7 cellular contexts compared by ENCODE assay signal in the genomic region with DNA sequence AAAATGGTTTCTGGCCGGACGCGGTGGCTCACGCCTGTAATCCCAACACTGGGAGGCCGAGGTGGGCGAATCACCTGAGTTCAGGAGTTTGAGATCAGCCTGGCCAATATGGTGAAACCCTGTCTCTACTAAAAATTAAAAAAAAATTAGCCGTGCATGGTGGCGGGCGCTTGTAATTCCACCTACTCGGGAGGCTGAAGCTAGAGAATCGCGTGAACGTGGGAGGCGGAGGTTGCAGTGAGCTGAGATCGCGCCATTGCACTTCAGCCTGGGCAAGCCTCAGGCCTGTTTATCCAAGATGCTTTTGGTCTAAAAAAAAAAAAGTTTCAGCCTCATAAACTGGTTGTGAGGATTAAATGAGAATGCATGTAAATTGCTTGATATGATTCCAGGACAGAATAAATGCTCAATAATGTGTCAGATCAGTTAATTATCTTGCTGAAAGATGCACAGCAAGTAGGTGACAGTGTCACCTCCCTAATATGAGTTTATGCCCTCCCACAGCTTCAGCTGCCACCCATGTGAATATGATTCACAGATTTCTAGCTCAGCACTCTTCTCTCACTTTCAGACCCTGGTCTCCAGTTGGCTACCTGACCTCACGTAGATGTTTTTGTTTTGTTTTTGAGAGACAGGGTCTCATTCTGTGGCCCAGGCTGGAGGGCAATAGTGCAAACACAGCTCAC. TPM values are rescaled to one million over a fixed set of nuclear protein-coding genes. Genes with fewer than 3 reads are reported as not detected.
A peak's percentile ranks its signal among the peaks of the same experiment; 100 is the strongest.
DNase-seq lines count a peak whose midpoint lies in the region; ATAC-seq and TF ChIP-seq lines count a peak whose summit lies in the region.

No MANE protein-coding gene starts in this region.

- H3K4me3 ChIP-seq in HAP-1: peak overlapping the region; percentile 53
- peak overlapping the region; percentile 63 for H3K4me3 ChIP-seq in SJCRH30
- peak overlapping the region; percentile 99 for H3K4me3 ChIP-seq in epithelial cell of esophagus (ENCODE audit: low read length)
- H3K4me3 ChIP-seq in gastrocnemius medialis: peak overlapping the region; percentile 71 to 97 (median 90)

- TF ChIP-seq CTCF in epithelial cell of esophagus (IDR thresholded peaks at IDR 0.05; ENCODE audit: insufficient read depth, low read depth, low read length, missing control alignments) (no peak), gastrocnemius medialis (IDR thresholded peaks at IDR 0.05 in 4 of 5, conservative IDR thresholded peaks at IDR 0.05 in 1 of 5) (no peak)

- ATAC-seq in gastrocnemius medialis (no peak), HG03354 (IDR thresholded peaks at IDR 0.05; ENCODE audit: poor library complexity, severe bottlenecking, unreplicated experiment) (no peak)

- peaks cover 2% of the 10 kb centered on the region; the same call in 1 of the 2 replicates for H3K36me3 ChIP-seq in HAP-1 (replicated peaks)
- no peaks in the 10 kb centered on the region; the same call in 1 of the 2 replicates for H3K36me3 ChIP-seq in SJCRH30
- no peaks in the 10 kb centered on the region for H3K36me3 ChIP-seq in gastrocnemius medialis

- in situ Hi-C loops in HAP-1 (cut with MboI; ENCODE audit: low sequenced_read_pairs) (no loop called here), gastrocnemius medialis (cut with MboI; ENCODE audit: low sequenced_read_pairs in 4 of 4) (loop anchor here in 3 of 4 donors (25.0 kb wide), 2 partner anchors 272 to 422 kb away; partner anchors contain the start of genes NARS2 (in 3 of the 3) and GAB2 (in 1 of the 3))

- intact Hi-C loops in gastrocnemius medialis (cut with DNase I; ENCODE audit: low total_unique reads): no loop called here

- H3K4me1 ChIP-seq in HAP-1 (peaks cover 20% of the 10 kb centered on the region), SJCRH30 (no peaks in the 10 kb centered on the region), gastrocnemius medialis (peaks cover 15 to 18% of the 10 kb centered on the region in 2 donors)

- H3K9me3 ChIP-seq in HAP-1 (no peaks in the 10 kb centered on the region), SJCRH30 (replicated peaks) (no peaks in the 10 kb centered on the region), gastrocnemius medialis (no peaks in the 10 kb centered on the region)

- H3K27ac ChIP-seq in SJCRH30 (no peak overlapping the region), gastrocnemius medialis (peak overlapping the region in 1 of 4 donors; percentile 87)

- no peak for TF ChIP-seq POLR2A in gastrocnemius medialis (IDR thresholded peaks at IDR 0.05)

- DNase-seq in HAP-1 (ENCODE audit: low spot score in 2 of 2) (no peak), SJCRH30 (no peak), epithelial cell of esophagus (ENCODE audit: low read depth) (no peak), gastrocnemius medialis (no peak), HT-29 (ENCODE audit: low spot score) (no peak), NOMO-1 treated with DMSO at 0.1 percent for 48 hours (lab: John Stamatoyannopoulos, UW; ENCODE audit: unreplicated experiment) (no peak)

- H3K27me3 ChIP-seq in HAP-1 (ENCODE audit: low read depth) (no peaks in the 10 kb centered on the region), SJCRH30 (no peaks in the 10 kb centered on the region), gastrocnemius medialis (no peaks in the 10 kb centered on the region)

RNA-seq across cellular contexts. Expression of gene ALG8, which starts 1.1 kb away (rescaled TPM):
- 63.0 and 63.6 TPM in 2 replicates for total RNA-seq in SJCRH30 (2014; rRNA removed; shearing (Covaris generic))
- 10 to 100 TPM in 2 of 4 donors, 1 to 10 TPM in 2; 9.0 to 12.9 (median 10.9) TPM for total RNA-seq in gastrocnemius medialis
- total RNA-seq in HT-29 (2014; rRNA removed; shearing (Covaris generic)): 37.2 and 41.9 TPM in 2 replicates

RNA-seq across cellular contexts. Expression of gene KCTD21, which starts 47.9 kb away (rescaled TPM):
- 2.2 TPM in 2 replicates for total RNA-seq in SJCRH30 (2014; rRNA removed; shearing (Covaris generic))
- 10 to 100 TPM in 3 of 4 donors, 1 to 10 TPM in 1; 6.0 to 18.9 (median 15.8) TPM for total RNA-seq in gastrocnemius medialis
- 3.5 and 10.5 TPM in 2 replicates for total RNA-seq in HT-29 (2014; rRNA removed; shearing (Covaris generic))

RNA-seq across cellular contexts. Expression of gene USP35, which starts 48.2 kb away (rescaled TPM):
- total RNA-seq in SJCRH30 (2014; rRNA removed; shearing (Covaris generic)): 3.0 and 5.1 TPM in 2 replicates
- 1 to 10 TPM; 4.6 to 6.1 (median 5.4) TPM for total RNA-seq in gastrocnemius medialis
- total RNA-seq in HT-29 (2014; rRNA removed; shearing (Covaris generic)): 4.4 and 5.1 TPM in 2 replicates
